23 cellular contexts compared by ENCODE assay signal in the genomic region with DNA sequence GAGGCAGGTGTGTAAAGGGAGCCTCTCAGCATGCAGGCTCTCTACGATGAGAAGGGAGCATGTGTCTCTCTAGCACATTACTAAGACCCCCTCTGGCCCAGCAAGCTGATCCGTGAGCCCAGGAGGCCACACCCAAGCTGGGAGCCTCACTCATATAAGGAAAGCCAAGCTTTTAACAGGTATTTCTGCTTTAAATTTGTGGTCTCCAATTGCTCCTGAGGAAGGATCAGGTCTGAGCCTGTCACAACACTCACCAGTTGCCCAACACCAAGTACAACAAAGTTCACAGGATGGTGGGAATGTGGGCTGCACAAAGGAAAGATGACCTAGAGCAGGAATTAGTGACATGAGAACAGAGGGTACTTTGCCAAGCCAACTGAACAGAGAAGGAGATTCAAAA.
"Had no signal": no experiment of that assay in that cellular context is flagged by ENCODE, and none has a peak within 500 bp of the region (broad histone marks: within the 10 kb centered on the region; RNA-seq: fewer than 3 reads in every experiment).

No MANE protein-coding gene starts in this region.

- H3K27ac ChIP-seq: dorsolateral prefrontal cortex, gastrocnemius medialis, psoas muscle, sigmoid colon, stomach, thyroid gland had no signal

- H3K27me3 ChIP-seq: dorsolateral prefrontal cortex, gastrocnemius medialis, sigmoid colon, stomach, thyroid gland had no signal

- ATAC-seq: gastrocnemius medialis; left lobe of liver; mucosa of descending colon; psoas muscle; right cardiac atrium; stimulated activated effector memory CD8-positive, alpha-beta T cell treated with anti-CD3 and anti-CD28 coated beads, Interleukin-12 subunit alpha, Interleukin-12 subunit beta, amount 100 ng/mL, for 72 hours had no signal

- H3K4me3 ChIP-seq: dorsolateral prefrontal cortex, gastrocnemius medialis, lung, mucosa of descending colon, psoas muscle, sigmoid colon, stomach, thyroid gland had no signal

- FAIRE-seq: colon, kidney had no signal

- H3K4me1 ChIP-seq: gastrocnemius medialis, psoas muscle, stomach, thyroid gland had no signal

- H3K9me3 ChIP-seq: gastrocnemius medialis, mucosa of descending colon, psoas muscle, sigmoid colon, stomach, thyroid gland had no signal

- DNase-seq: dorsolateral prefrontal cortex; effector CD4-positive, alpha-beta T cell; gastrocnemius medialis; head of caudate nucleus; kidney; mesenchymal stem cell; mucosa of descending colon; naive B cell; nephron progenitor cell; nucleus accumbens; psoas muscle; right cardiac atrium; sigmoid colon; stimulated activated CD4-positive, alpha-beta T cell treated with anti-CD3 and anti-CD28 coated beads, Interleukin-2, amount 100 ng/mL, for 24 hours; stimulated activated CD4-positive, alpha-beta T cell treated with anti-CD3 and anti-CD28 coated beads, Interleukin-4, amount 100 ng/mL, for 24 hours; stimulated activated naive CD4-positive, alpha-beta T cell treated with Interleukin-2 at 50 U/mL for 16 hours; stomach; thyroid gland; trophoblast cell had no signal
